ENCODE assay signal across 2 cellular contexts in the genomic region with DNA sequence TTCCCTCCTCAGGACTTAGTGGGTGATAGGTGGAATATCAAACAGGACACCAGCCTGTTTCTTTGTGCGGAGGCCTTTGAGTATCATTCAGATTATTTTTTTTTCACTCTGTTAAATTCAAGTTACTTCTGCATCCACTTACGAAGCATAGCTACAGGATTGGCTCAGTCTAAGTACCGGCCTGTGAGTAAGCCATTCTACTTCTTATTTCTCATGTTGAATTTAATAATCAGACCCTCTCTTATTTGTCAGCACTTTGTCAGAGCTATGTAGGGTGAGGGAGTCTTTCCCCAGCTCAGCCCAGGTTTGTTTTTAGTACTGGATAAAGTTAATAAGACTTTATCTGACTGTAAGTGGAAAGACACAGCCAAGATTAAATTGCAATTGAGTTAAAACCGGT.
TF ChIP-seq lines count a peak whose summit lies in the region.

No MANE protein-coding gene starts in this region.

TF ChIP-seq in SK-N-SH treated with all-trans-retinoic acid at 6 μM for 48 hours, 23 proteins besides CTCF, POLR2A, EP300 and RAD21 (continued from another document):
- TF ChIP-seq TSHZ2 (CRISPR knock-in tag; IDR thresholded peaks at IDR 0.05) (no peak), ISL1 (CRISPR knock-in tag; IDR thresholded peaks at IDR 0.05) (peak; percentile 28; the same call in 1 of the 2 replicates), ZNF70 (CRISPR knock-in tag; IDR thresholded peaks at IDR 0.05) (no peak), OSR1 (CRISPR knock-in tag; IDR thresholded peaks at IDR 0.05) (no peak), BACH2 (CRISPR knock-in tag; IDR thresholded peaks at IDR 0.05; ENCODE audit: borderline replicate concordance) (no peak)
- TF ChIP-seq, protein P1, sequence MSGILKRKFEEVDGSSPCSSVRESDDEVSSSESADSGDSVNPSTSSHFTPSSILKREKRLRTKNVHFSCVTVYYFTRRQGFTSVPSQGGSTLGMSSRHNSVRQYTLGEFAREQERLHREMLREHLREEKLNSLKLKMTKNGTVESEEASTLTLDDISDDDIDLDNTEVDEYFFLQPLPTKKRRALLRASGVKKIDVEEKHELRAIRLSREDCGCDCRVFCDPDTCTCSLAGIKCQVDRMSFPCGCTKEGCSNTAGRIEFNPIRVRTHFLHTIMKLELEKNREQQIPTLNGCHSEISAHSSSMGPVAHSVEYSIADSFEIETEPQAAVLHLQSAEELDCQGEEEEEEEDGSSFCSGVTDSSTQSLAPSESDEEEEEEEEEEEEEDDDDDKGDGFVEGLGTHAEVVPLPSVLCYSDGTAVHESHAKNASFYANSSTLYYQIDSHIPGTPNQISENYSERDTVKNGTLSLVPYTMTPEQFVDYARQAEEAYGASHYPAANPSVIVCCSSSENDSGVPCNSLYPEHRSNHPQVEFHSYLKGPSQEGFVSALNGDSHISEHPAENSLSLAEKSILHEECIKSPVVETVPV (CRISPR knock-in tag; IDR thresholded peaks at IDR 0.05): no peak

TF ChIP-seq in SK-N-SH, 30 proteins besides CTCF, POLR2A, EP300 and RAD21 (continued from another document):
- TF ChIP-seq, protein P2, sequence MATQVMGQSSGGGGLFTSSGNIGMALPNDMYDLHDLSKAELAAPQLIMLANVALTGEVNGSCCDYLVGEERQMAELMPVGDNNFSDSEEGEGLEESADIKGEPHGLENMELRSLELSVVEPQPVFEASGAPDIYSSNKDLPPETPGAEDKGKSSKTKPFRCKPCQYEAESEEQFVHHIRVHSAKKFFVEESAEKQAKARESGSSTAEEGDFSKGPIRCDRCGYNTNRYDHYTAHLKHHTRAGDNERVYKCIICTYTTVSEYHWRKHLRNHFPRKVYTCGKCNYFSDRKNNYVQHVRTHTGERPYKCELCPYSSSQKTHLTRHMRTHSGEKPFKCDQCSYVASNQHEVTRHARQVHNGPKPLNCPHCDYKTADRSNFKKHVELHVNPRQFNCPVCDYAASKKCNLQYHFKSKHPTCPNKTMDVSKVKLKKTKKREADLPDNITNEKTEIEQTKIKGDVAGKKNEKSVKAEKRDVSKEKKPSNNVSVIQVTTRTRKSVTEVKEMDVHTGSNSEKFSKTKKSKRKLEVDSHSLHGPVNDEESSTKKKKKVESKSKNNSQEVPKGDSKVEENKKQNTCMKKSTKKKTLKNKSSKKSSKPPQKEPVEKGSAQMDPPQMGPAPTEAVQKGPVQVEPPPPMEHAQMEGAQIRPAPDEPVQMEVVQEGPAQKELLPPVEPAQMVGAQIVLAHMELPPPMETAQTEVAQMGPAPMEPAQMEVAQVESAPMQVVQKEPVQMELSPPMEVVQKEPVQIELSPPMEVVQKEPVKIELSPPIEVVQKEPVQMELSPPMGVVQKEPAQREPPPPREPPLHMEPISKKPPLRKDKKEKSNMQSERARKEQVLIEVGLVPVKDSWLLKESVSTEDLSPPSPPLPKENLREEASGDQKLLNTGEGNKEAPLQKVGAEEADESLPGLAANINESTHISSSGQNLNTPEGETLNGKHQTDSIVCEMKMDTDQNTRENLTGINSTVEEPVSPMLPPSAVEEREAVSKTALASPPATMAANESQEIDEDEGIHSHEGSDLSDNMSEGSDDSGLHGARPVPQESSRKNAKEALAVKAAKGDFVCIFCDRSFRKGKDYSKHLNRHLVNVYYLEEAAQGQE (IDR thresholded peaks at IDR 0.05; ENCODE audit: low read depth, low read length): no peak
- TF ChIP-seq NRF1 (IDR thresholded peaks at IDR 0.05; ENCODE audit: low read depth, low read length): no peak
- TF ChIP-seq MXI1 (IDR thresholded peaks at IDR 0.05; ENCODE audit: low read depth, low read length): no peak
- no peak for TF ChIP-seq NFIC (IDR thresholded peaks at IDR 0.05; ENCODE audit: borderline replicate concordance)
- TF ChIP-seq, protein P3, sequence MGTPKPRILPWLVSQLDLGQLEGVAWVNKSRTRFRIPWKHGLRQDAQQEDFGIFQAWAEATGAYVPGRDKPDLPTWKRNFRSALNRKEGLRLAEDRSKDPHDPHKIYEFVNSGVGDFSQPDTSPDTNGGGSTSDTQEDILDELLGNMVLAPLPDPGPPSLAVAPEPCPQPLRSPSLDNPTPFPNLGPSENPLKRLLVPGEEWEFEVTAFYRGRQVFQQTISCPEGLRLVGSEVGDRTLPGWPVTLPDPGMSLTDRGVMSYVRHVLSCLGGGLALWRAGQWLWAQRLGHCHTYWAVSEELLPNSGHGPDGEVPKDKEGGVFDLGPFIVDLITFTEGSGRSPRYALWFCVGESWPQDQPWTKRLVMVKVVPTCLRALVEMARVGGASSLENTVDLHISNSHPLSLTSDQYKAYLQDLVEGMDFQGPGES (IDR thresholded peaks at IDR 0.05; ENCODE audit: low read depth, low read length): no peak
- TF ChIP-seq, protein P4, sequence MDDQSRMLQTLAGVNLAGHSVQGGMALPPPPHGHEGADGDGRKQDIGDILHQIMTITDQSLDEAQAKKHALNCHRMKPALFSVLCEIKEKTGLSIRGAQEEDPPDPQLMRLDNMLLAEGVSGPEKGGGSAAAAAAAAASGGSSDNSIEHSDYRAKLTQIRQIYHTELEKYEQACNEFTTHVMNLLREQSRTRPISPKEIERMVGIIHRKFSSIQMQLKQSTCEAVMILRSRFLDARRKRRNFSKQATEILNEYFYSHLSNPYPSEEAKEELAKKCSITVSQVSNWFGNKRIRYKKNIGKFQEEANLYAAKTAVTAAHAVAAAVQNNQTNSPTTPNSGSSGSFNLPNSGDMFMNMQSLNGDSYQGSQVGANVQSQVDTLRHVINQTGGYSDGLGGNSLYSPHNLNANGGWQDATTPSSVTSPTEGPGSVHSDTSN (IDR thresholded peaks at IDR 0.05): no peak
- no peak for TF ChIP-seq RFX5 (IDR thresholded peaks at IDR 0.05; ENCODE audit: low read length)
- TF ChIP-seq CHD2 (IDR thresholded peaks at IDR 0.05; ENCODE audit: low read length, partially characterized antibody): no peak
- no peak for TF ChIP-seq FOXJ3 (CRISPR knock-in tag; IDR thresholded peaks at IDR 0.05)
- TF ChIP-seq MEF2A (IDR thresholded peaks at IDR 0.05; ENCODE audit: borderline replicate concordance, low read depth): no peak
- no peak for TF ChIP-seq FOXM1 (IDR thresholded peaks at IDR 0.05; ENCODE audit: low read depth)
- no peak for TF ChIP-seq EZH2phosphoT487 (IDR thresholded peaks at IDR 0.05; ENCODE audit: borderline replicate concordance, low read depth)
- no peak for TF ChIP-seq SMC3 (IDR thresholded peaks at IDR 0.05; ENCODE audit: low read depth, low read length)
- no peak for TF ChIP-seq YY1 (IDR thresholded peaks at IDR 0.05; ENCODE audit: low read depth)
- no peak for TF ChIP-seq ZBTB33 (IDR thresholded peaks at IDR 0.05; ENCODE audit: borderline replicate concordance, low read depth)
- TF ChIP-seq JUND (IDR thresholded peaks at IDR 0.05): no peak
- TF ChIP-seq GABPA (IDR thresholded peaks at IDR 0.05; ENCODE audit: low read depth): no peak
- TF ChIP-seq ELF1 (IDR thresholded peaks at IDR 0.05): no peak
- TF ChIP-seq GATA2 (CRISPR knock-in tag; IDR thresholded peaks at IDR 0.05): no peak
